In the genomic region with DNA sequence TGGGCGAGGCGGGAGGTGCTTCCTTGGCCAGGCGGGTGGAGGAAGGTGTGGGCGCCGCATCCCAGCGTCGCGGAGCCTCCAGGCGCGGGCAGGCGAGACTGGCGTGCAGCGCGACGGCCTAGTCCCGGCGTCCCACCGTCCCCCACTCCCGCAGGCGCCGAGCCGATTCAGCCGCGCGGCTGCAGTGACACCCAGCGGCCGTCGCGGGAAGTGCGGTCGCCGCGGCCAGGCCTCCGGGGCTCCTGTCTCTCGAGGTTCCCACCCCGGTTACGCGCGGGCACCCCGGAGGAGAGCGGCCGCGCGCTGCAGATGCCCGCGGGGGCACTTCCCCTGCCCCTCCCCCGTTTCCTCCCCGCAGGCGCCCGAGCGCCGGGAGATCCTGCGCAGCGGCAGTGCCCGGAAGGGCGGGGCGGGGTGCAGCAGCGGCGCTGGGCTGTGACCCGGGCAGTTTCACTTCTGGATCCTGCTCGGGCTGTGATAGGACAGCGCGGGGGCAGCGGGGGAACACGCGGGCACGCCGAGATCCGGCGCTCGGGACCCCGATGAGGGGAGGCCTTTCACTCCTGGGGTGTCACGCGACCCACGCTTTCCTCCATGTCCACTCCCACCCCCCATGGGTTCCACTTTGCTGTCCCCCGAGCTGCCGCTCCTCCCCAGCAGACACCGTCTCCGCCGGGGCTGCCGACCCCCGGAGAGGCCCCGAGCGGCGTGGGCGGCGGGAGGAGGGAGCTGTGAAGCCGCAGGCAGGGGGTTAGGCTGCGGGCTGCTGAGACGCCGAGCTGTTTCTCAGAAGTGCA, we compare ENCODE assay signal across 1 cellular context.
TF ChIP-seq lines count a peak whose summit lies in the region.

No MANE protein-coding gene starts in this region.

TF ChIP-seq in HepG2, 621 proteins besides CTCF, POLR2A, EP300 and RAD21 (continued from another document and continues in another):
- TF ChIP-seq ZNF564 (CRISPR knock-in tag; IDR thresholded peaks at IDR 0.05) (peak; percentile 89; the same call in 1 of the 2 replicates), CC2D1A (CRISPR knock-in tag; IDR thresholded peaks at IDR 0.05) (0 out of 2 replicates have a peak, but pooled peaks have one; percentile 18), ZNF747 (CRISPR knock-in tag; IDR thresholded peaks at IDR 0.05; ENCODE audit: borderline replicate concordance) (no peak), MED1 (CRISPR knock-in tag; IDR thresholded peaks at IDR 0.05) (peak; percentile 87), TMF1 (CRISPR knock-in tag; IDR thresholded peaks at IDR 0.05; ENCODE audit: low read depth) (peak; percentile 76; the same call in 1 of the 2 replicates), HNRNPUL1 (IDR thresholded peaks at IDR 0.05; ENCODE audit: low read depth, low read length) (no peak), ZNF83 (CRISPR knock-in tag; IDR thresholded peaks at IDR 0.05; ENCODE audit: borderline replicate concordance) (peak; percentile 82), SP140L (CRISPR knock-in tag; IDR thresholded peaks at IDR 0.05; ENCODE audit: borderline replicate concordance) (no peak), CBX5 (CRISPR knock-in tag; IDR thresholded peaks at IDR 0.05; ENCODE audit: borderline replicate concordance) (peak; percentile 48), HNRNPH1 (optimal IDR thresholded peaks at IDR 0.05; ENCODE audit: low read depth, low read length) (no peak), IKZF4 (CRISPR knock-in tag; IDR thresholded peaks at IDR 0.05; ENCODE audit: borderline replicate concordance, low read depth, not compliant biosample characterization) (no peak), BORCS8-MEF2B (CRISPR knock-in tag; IDR thresholded peaks at IDR 0.05) (peak; percentile 94), AGO1 (IDR thresholded peaks at IDR 0.05; ENCODE audit: low read depth, low read length, poor library complexity, severe bottlenecking) (peak; percentile 12), NCOA5 (CRISPR knock-in tag; IDR thresholded peaks at IDR 0.05) (0 out of 2 replicates have a peak, but pooled peaks have one; percentile 53), SALL1 (CRISPR knock-in tag; IDR thresholded peaks at IDR 0.05) (peak; percentile 92), HNRNPL (IDR thresholded peaks at IDR 0.05; ENCODE audit: low read depth, low read length) (peak; percentile 89), ARNT (IDR thresholded peaks at IDR 0.05) (no peak), MIER2 (CRISPR knock-in tag; IDR thresholded peaks at IDR 0.05) (0 out of 2 replicates have a peak, but pooled peaks have one; percentile 56), ZNF256 (CRISPR knock-in tag; conservative IDR thresholded peaks at IDR 0.05) (0 out of 2 replicates have a peak, but pooled peaks have one; percentile 31), NRL (CRISPR knock-in tag; IDR thresholded peaks at IDR 0.05; ENCODE audit: borderline replicate concordance) (peak; percentile 73; the same call in 1 of the 2 replicates), HCFC1 (IDR thresholded peaks at IDR 0.05; ENCODE audit: low read depth, low read length) (no peak), BRCA1 (CRISPR knock-in tag; IDR thresholded peaks at IDR 0.05) (no peak), YY1 (IDR thresholded peaks at IDR 0.05; ENCODE audit: insufficient read depth, insufficient replicate concordance, low read depth, low read length) (peak; percentile 72), NCOA1 (CRISPR knock-in tag; IDR thresholded peaks at IDR 0.05) (peak; percentile 92), SATB2 (CRISPR knock-in tag; IDR thresholded peaks at IDR 0.05) (peak; percentile 73; the same call in 1 of the 2 replicates), ZNF883 (CRISPR knock-in tag; IDR thresholded peaks at IDR 0.05; ENCODE audit: not compliant biosample characterization) (peak; percentile 67), NFATC3 (CRISPR knock-in tag; IDR thresholded peaks at IDR 0.05) (no peak; the same call in 1 of the 2 replicates), MBNL3 (CRISPR knock-in tag; conservative IDR thresholded peaks at IDR 0.05) (no peak), NBN (conservative IDR thresholded peaks at IDR 0.05) (no peak), RFX1 (IDR thresholded peaks at IDR 0.05) (no peak), ZC3H4 (CRISPR knock-in tag; IDR thresholded peaks at IDR 0.05; ENCODE audit: borderline replicate concordance) (no peak), ZNF496 (CRISPR knock-in tag; IDR thresholded peaks at IDR 0.05; ENCODE audit: insufficient replicate concordance) (no peak), ZBTB21 (CRISPR knock-in tag; IDR thresholded peaks at IDR 0.05) (no peak), MBD4 (IDR thresholded peaks at IDR 0.05; ENCODE audit: borderline replicate concordance, low read length) (no peak), ZNF136 (CRISPR knock-in tag; IDR thresholded peaks at IDR 0.05; ENCODE audit: low read depth) (no peak), SMAD1 (CRISPR knock-in tag; IDR thresholded peaks at IDR 0.05; ENCODE audit: borderline replicate concordance, low read depth) (peak; percentile 61; the same call in 1 of the 2 replicates), ADNP (CRISPR knock-in tag; IDR thresholded peaks at IDR 0.05) (peak; percentile 63; the same call in 1 of the 2 replicates), RBM39 (IDR thresholded peaks at IDR 0.05; ENCODE audit: low read depth, low read length, poor library complexity, severe bottlenecking) (peak; percentile 66), YEATS4 (CRISPR knock-in tag; IDR thresholded peaks at IDR 0.05; ENCODE audit: borderline replicate concordance) (peak; percentile 97), ZNF572 (CRISPR knock-in tag; IDR thresholded peaks at IDR 0.05) (peak; percentile 86; the same call in 1 of the 2 replicates), ZNF331 (CRISPR knock-in tag; IDR thresholded peaks at IDR 0.05) (peak; percentile 87), TOE1 (CRISPR knock-in tag; IDR thresholded peaks at IDR 0.05) (no peak; the same call in 1 of the 2 replicates)
- TF ChIP-seq, protein P1, sequence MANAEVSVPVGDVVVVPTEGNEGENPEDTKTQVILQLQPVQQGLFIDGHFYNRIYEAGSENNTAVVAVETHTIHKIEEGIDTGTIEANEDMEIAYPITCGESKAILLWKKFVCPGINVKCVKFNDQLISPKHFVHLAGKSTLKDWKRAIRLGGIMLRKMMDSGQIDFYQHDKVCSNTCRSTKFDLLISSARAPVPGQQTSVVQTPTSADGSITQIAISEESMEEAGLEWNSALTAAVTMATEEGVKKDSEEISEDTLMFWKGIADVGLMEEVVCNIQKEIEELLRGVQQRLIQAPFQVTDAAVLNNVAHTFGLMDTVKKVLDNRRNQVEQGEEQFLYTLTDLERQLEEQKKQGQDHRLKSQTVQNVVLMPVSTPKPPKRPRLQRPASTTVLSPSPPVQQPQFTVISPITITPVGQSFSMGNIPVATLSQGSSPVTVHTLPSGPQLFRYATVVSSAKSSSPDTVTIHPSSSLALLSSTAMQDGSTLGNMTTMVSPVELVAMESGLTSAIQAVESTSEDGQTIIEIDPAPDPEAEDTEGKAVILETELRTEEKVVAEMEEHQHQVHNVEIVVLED (CRISPR knock-in tag; IDR thresholded peaks at IDR 0.05; ENCODE audit: borderline replicate concordance): peak; percentile 72; the same call in 1 of the 2 replicates
- TF ChIP-seq, protein P2, sequence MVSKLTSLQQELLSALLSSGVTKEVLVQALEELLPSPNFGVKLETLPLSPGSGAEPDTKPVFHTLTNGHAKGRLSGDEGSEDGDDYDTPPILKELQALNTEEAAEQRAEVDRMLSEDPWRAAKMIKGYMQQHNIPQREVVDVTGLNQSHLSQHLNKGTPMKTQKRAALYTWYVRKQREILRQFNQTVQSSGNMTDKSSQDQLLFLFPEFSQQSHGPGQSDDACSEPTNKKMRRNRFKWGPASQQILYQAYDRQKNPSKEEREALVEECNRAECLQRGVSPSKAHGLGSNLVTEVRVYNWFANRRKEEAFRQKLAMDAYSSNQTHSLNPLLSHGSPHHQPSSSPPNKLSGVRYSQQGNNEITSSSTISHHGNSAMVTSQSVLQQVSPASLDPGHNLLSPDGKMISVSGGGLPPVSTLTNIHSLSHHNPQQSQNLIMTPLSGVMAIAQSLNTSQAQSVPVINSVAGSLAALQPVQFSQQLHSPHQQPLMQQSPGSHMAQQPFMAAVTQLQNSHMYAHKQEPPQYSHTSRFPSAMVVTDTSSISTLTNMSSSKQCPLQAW (CRISPR knock-in tag; IDR thresholded peaks at IDR 0.05): peak; percentile 91
- TF ChIP-seq, protein P3, sequence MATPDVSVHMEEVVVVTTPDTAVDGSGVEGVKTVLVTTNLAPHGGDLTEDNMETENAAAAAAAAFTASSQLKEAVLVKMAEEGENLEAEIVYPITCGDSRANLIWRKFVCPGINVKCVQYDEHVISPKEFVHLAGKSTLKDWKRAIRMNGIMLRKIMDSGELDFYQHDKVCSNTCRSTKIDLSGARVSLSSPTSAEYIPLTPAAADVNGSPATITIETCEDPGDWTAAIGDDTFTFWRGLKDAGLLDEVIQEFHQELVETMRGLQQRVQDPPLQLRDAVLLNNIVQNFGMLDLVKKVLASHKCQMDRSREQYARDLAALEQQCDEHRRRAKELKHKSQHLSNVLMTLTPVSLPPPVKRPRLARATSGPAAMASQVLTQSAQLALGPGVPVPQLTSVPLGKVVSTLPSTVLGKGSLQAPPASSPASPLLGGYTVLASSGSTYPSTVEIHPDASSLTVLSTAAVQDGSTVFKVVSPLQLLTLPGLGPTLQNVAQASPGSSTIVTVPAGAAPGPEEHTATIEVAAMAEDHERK (CRISPR knock-in tag; IDR thresholded peaks at IDR 0.05; ENCODE audit: low read depth): no peak
- TF ChIP-seq, protein P4, sequence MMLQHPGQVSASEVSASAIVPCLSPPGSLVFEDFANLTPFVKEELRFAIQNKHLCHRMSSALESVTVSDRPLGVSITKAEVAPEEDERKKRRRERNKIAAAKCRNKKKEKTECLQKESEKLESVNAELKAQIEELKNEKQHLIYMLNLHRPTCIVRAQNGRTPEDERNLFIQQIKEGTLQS (CRISPR knock-in tag; IDR thresholded peaks at IDR 0.05): 0 out of 2 replicates have a peak, but pooled peaks have one; percentile 47
- TF ChIP-seq, protein P5, sequence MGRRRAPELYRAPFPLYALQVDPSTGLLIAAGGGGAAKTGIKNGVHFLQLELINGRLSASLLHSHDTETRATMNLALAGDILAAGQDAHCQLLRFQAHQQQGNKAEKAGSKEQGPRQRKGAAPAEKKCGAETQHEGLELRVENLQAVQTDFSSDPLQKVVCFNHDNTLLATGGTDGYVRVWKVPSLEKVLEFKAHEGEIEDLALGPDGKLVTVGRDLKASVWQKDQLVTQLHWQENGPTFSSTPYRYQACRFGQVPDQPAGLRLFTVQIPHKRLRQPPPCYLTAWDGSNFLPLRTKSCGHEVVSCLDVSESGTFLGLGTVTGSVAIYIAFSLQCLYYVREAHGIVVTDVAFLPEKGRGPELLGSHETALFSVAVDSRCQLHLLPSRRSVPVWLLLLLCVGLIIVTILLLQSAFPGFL (CRISPR knock-in tag; IDR thresholded peaks at IDR 0.05): no peak
- TF ChIP-seq, protein P6, sequence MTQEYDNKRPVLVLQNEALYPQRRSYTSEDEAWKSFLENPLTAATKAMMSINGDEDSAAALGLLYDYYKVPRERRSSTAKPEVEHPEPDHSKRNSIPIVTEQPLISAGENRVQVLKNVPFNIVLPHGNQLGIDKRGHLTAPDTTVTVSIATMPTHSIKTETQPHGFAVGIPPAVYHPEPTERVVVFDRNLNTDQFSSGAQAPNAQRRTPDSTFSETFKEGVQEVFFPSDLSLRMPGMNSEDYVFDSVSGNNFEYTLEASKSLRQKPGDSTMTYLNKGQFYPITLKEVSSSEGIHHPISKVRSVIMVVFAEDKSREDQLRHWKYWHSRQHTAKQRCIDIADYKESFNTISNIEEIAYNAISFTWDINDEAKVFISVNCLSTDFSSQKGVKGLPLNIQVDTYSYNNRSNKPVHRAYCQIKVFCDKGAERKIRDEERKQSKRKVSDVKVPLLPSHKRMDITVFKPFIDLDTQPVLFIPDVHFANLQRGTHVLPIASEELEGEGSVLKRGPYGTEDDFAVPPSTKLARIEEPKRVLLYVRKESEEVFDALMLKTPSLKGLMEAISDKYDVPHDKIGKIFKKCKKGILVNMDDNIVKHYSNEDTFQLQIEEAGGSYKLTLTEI (CRISPR knock-in tag; conservative IDR thresholded peaks at IDR 0.05): no peak
- TF ChIP-seq, protein P7, sequence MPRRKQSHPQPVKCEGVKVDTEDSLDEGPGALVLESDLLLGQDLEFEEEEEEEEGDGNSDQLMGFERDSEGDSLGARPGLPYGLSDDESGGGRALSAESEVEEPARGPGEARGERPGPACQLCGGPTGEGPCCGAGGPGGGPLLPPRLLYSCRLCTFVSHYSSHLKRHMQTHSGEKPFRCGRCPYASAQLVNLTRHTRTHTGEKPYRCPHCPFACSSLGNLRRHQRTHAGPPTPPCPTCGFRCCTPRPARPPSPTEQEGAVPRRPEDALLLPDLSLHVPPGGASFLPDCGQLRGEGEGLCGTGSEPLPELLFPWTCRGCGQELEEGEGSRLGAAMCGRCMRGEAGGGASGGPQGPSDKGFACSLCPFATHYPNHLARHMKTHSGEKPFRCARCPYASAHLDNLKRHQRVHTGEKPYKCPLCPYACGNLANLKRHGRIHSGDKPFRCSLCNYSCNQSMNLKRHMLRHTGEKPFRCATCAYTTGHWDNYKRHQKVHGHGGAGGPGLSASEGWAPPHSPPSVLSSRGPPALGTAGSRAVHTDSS (CRISPR knock-in tag; conservative IDR thresholded peaks at IDR 0.05): 0 out of 2 replicates have a peak, but pooled peaks have one; percentile 88
- TF ChIP-seq, protein P8, sequence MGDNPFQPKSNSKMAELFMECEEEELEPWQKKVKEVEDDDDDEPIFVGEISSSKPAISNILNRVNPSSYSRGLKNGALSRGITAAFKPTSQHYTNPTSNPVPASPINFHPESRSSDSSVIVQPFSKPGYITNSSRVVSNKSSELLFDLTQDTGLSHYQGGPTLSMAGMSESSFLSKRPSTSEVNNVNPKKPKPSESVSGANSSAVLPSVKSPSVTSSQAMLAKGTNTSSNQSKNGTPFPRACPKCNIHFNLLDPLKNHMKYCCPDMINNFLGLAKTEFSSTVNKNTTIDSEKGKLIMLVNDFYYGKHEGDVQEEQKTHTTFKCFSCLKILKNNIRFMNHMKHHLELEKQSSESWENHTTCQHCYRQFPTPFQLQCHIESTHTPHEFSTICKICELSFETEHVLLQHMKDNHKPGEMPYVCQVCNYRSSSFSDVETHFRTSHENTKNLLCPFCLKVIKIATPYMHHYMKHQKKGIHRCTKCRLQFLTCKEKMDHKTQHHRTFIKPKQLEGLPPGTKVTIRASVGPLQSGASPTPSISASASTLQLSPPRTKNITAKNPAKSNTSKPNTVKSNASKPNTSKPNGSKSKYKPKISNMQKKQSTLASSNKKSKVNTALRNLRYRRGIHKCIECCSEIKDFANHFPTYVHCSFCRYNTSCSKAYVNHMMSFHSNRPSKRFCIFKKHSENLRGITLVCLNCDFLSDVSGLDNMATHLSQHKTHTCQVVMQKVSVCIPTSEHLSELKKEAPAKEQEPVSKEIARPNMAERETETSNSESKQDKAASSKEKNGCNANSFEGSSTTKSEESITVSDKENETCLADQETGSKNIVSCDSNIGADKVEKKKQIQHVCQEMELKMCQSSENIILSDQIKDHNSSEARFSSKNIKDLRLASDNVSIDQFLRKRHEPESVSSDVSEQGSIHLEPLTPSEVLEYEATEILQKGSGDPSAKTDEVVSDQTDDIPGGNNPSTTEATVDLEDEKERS (CRISPR knock-in tag; IDR thresholded peaks at IDR 0.05): 0 out of 2 replicates have a peak, but pooled peaks have one; percentile 42
- TF ChIP-seq, protein P9, sequence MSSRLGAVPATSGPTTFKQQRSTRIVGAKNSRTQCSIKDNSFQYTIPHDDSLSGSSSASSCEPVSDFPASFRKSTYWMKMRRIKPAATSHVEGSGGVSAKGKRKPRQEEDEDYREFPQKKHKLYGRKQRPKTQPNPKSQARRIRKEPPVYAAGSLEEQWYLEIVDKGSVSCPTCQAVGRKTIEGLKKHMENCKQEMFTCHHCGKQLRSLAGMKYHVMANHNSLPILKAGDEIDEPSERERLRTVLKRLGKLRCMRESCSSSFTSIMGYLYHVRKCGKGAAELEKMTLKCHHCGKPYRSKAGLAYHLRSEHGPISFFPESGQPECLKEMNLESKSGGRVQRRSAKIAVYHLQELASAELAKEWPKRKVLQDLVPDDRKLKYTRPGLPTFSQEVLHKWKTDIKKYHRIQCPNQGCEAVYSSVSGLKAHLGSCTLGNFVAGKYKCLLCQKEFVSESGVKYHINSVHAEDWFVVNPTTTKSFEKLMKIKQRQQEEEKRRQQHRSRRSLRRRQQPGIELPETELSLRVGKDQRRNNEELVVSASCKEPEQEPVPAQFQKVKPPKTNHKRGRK (CRISPR knock-in tag; IDR thresholded peaks at IDR 0.05): no peak
